In genomic region chr2:192675640-192676039, GRCh38 we compare ENCODE assay signal across 14 cellular contexts.
DNase-seq lines count a peak whose midpoint lies in the region; ATAC-seq and TF ChIP-seq lines count a peak whose summit lies in the region.
"Had no signal": no experiment of that assay in that cellular context is flagged by ENCODE, and none has a peak within 500 bp of the region (broad histone marks: within the 10 kb centered on the region; RNA-seq: fewer than 3 reads in every experiment).

No MANE protein-coding gene starts in this region.

- H3K36me3 ChIP-seq in MG63, result no peaks in the 10 kb centered on the region
- H3K36me3 ChIP-seq: BLaER1 had no signal

- no peaks in the 10 kb centered on the region for H3K27me3 ChIP-seq in MG63
- H3K27me3 ChIP-seq: BLaER1 had no signal

- H3K4me3 ChIP-seq in MG63, result no peak overlapping the region
- H3K4me3 ChIP-seq in fibroblast of mammary gland (ENCODE audit: control insufficient read depth, low read depth, low read length), result no peak overlapping the region
- H3K4me3 ChIP-seq: A549, BLaER1 had no signal

- H3K9me3 ChIP-seq in MG63, result no peaks in the 10 kb centered on the region
- H3K9me3 ChIP-seq: A549, BLaER1 had no signal

- ATAC-seq in Right ventricle myocardium superior (ENCODE audit: poor library complexity) (no peak), HG02642 (IDR thresholded peaks at IDR 0.05; ENCODE audit: poor library complexity, unreplicated experiment) (no peak)
- ATAC-seq: A549; CD8-positive, alpha-beta T cell had no signal

- no peak for TF ChIP-seq POLR2A in erythroblast (IDR thresholded peaks at IDR 0.05; ENCODE audit: low read length)

- DNase-seq in HCEC 1CT, result peak; percentile 15
- peak; percentile 19 for DNase-seq in MG63
- peak; percentile 0 for DNase-seq in fibroblast of mammary gland (ENCODE audit: low read depth)
- DNase-seq in Right ventricle myocardium superior, result no peak
- DNase-seq in erythroblast (lab: John Stamatoyannopoulos, UW), result no peak
- no peak for DNase-seq in SHP77 (lab: John Stamatoyannopoulos, UW)
- DNase-seq: Calu3; CD8-positive, alpha-beta T cell; DMS53; DND-41; H9 had no signal

- intact Hi-C loops in Right ventricle myocardium superior (cut with DNase I), result no loop called here

- TF ChIP-seq CTCF in fibroblast of mammary gland (conservative IDR thresholded peaks at IDR 0.05; ENCODE audit: control insufficient read depth, insufficient read depth, low read depth, low read length), result no peak

Comparison
In these comparisons a context has a peak if more than half of its experiments do, and no peak if none do; other contexts are left out.
1. DNase-seq: peak in HCEC 1CT (single experiment), MG63 (single experiment) and fibroblast of mammary gland (single experiment); none in Right ventricle myocardium superior (single experiment), erythroblast (0 of 2) and SHP77 (0 of 2).